12 cellular contexts compared by ENCODE assay signal in the genomic region with DNA sequence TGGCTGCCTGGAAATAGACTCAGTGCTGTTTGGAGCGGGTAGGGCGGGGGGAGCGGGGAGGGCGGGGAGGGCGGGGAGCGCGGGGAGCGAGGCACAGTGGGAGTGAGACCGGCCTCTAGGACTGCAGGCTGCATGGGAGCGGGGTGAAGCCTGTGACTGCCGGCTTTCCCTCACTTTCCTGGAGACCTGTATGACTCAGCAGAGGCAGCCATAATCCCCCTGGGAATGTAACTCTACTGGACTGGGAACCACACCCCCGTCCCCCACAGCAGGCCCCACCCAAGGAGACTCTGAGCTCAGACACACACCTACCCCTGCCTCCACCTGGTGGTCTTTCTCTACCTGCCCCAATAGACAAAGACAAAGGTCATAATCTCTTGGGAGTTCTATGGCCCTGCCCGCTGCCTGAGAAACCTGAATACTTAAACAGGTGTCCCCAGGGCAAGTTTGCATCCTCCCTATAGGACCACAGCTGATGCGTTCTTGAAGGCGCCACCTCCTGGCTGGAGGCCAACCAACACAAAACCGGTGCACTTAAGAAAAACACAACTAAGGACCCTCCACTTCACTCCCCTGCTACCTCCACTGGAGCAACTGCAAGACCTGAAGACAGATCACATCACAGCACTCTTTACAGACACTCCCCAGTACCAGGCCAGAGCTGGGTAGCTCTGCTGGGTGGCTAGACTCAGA. TPM values are rescaled to one million over a fixed set of nuclear protein-coding genes. Genes with fewer than 3 reads are reported as not detected.
DNase-seq lines count a peak whose midpoint lies in the region; ATAC-seq and TF ChIP-seq lines count a peak whose summit lies in the region.
"Had no signal": no experiment of that assay in that cellular context is flagged by ENCODE, and none has a peak within 500 bp of the region (broad histone marks: within the 10 kb centered on the region; RNA-seq: fewer than 3 reads in every experiment).

No MANE protein-coding gene starts in this region.

- WGBS in endodermal cell (ENCODE audit: insufficient coverage in 1 of 2, insufficient read length in 1 of 2), 2 experiments, result 11% methylated on average over 8 of the region's 16 CpGs; no CpG with 5 or more reads in 1 of the 2 experiments

- no peaks in the 10 kb centered on the region for H3K27me3 ChIP-seq in endodermal cell (ENCODE audit: control insufficient read depth, insufficient read depth, low read length, poor library complexity, severe bottlenecking)

- peaks cover 18% of the 10 kb centered on the region for H3K36me3 Mint-ChIP-seq in endodermal cell (ENCODE audit: low read depth)

- peak overlapping the region; percentile 93 for H3K27ac Mint-ChIP-seq in endodermal cell
- H3K27ac Mint-ChIP-seq: T-helper 1 cell treated with Interleukin-12 subunit alpha and Interleukin-12 subunit beta and Interleukin-4 antibody, amounts not matched to agents 30 μg/mL and 1 μg/mL, for 36 hours had no signal

- no peak overlapping the region for H3K27ac ChIP-seq in endodermal cell (ENCODE audit: low read depth, low read length)
- H3K27ac ChIP-seq: prostate gland had no signal

- H3K9me3 ChIP-seq in endodermal cell (ENCODE audit: control insufficient read depth, low read length), result no peaks in the 10 kb centered on the region
- H3K9me3 ChIP-seq: prostate gland had no signal

- no peaks in the 10 kb centered on the region for H3K4me1 ChIP-seq in endodermal cell (ENCODE audit: control insufficient read depth, insufficient read depth, low read length)
- H3K4me1 ChIP-seq: prostate gland had no signal

- DNase-seq in NCI-H82 (lab: John Stamatoyannopoulos, UW) (peak; percentile 42), NCI-H82 treated with DMSO at 0.1 percent for 48 hours (lab: John Stamatoyannopoulos, UW; ENCODE audit: unreplicated experiment) (no peak), NCI-H2171 (lab: John Stamatoyannopoulos, UW) (peak; percentile 76), endodermal cell (peak; percentile 92), retinal pigment epithelial cell (ENCODE audit: low read depth) (peak; percentile 76), T-helper 1 cell (no peak), cerebellum (ENCODE audit: low spot score) (no peak)
- DNase-seq: 8988T, NCI-H2081 treated with DMSO at 0.1 percent for 48 hours had no signal

- H3K9me3 Mint-ChIP-seq in endodermal cell, result peaks cover 47% of the 10 kb centered on the region
- H3K9me3 Mint-ChIP-seq: T-helper 1 cell treated with Interleukin-12 subunit alpha and Interleukin-12 subunit beta and Interleukin-4 antibody, amounts not matched to agents 30 μg/mL and 1 μg/mL, for 36 hours had no signal

- no peaks in the 10 kb centered on the region for H3K27me3 Mint-ChIP-seq in endodermal cell (ENCODE audit: insufficient read depth)

- peaks cover 7% of the 10 kb centered on the region for H3K4me1 Mint-ChIP-seq in endodermal cell

- H3K4me3 ChIP-seq in endodermal cell (ENCODE audit: low read length) (peak overlapping the region; percentile 55), retinal pigment epithelial cell (ENCODE audit: low read length) (no peak overlapping the region)
- H3K4me3 ChIP-seq: prostate gland had no signal

- TF ChIP-seq CTCF in endodermal cell (conservative IDR thresholded peaks at IDR 0.05) (peak; percentile 68), retinal pigment epithelial cell (conservative IDR thresholded peaks at IDR 0.05; ENCODE audit: low read depth, low read length) (no peak)

- no peak for ATAC-seq in HG03025 (IDR thresholded peaks at IDR 0.05; ENCODE audit: low FRiP score, unreplicated experiment)

- no peak overlapping the region for H3K9ac ChIP-seq in endodermal cell (ENCODE audit: extremely low read depth, low read length, poor library complexity, severe bottlenecking)

- H3K4me3 Mint-ChIP-seq in endodermal cell, result peak overlapping the region; percentile 52
- H3K4me3 Mint-ChIP-seq: T-helper 1 cell treated with Interleukin-12 subunit alpha and Interleukin-12 subunit beta and Interleukin-4 antibody, amounts not matched to agents 30 μg/mL and 1 μg/mL, for 36 hours had no signal

- H3K36me3 ChIP-seq in endodermal cell (ENCODE audit: control insufficient read depth, insufficient read depth, low read length), result no peaks in the 10 kb centered on the region
- H3K36me3 ChIP-seq: prostate gland had no signal

RNA-seq across cellular contexts. Expression of a gene that starts 18.0 kb away (rescaled TPM):
- total RNA-seq in endodermal cell (10 to 100 TPM; 33.3 to 33.9 TPM), cerebellum (71.9 TPM)
- 22.0 TPM for polyA plus RNA-seq in endodermal cell (2013, experiment 1 of 2)
- polyA plus RNA-seq in endodermal cell (2013, experiment 2 of 2), result 23.1 TPM

Comparison
In these comparisons a context has a peak if more than half of its experiments do, and no peak if none do; other contexts are left out.
1. DNase-seq: peak in NCI-H82 (single experiment), NCI-H2171 (single experiment), endodermal cell (single experiment) and retinal pigment epithelial cell (single experiment); none in NCI-H82 treated with DMSO at 0.1 percent for 48 hours (single experiment), T-helper 1 cell (0 of 5) and cerebellum (single experiment).